ENCODE assay signal across 1 cellular context in the genomic region with DNA sequence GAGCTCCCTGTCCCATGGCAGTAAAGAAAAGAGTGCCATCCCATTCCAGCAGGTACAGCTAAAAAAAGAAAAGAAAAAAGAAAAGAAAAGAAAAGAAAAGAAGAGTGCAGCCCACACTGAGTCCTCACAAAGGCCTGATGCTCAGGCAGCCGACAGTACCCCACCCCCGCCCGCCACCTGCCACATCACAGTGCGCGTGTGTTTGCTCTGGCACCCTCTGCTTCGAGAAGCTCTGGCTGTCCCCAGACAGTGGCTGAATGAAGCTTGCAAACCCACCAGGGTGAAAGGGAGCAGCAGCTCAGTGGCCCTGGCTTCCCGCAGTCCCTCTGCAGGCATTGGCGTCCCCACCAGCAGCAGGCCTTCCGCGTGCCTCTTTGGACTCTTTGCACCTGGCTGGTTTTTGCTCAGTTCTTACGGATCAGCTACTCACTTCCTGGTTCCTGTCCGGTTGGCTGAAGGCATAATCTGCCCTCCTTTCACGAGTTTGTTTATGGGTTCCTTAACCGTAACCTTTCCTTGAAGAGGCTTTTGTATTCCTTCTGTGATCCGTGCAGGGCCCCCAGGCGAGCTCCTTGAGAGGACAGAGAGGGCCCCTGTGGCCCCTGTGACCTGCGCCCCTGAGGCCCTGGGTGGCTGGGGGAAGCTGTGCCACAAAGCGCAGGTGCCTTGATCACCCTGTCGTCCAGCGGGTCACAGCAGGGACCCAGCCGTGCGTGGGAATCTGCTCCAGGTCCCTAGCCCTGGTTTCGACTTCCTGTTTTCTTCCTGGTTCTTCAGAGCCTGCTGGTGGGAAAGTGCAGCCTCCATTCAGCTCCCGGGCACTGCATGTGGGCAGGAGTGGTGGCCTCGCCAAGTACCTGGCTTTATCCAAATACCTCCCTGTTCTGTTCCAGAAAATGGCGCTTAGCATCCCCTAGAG.
TF ChIP-seq lines count a peak whose summit lies in the region.

No MANE protein-coding gene starts in this region.

TF ChIP-seq in GM23338, 12 proteins besides CTCF, POLR2A, EP300 and RAD21 (continued from another document):
- TF ChIP-seq, protein P1, sequence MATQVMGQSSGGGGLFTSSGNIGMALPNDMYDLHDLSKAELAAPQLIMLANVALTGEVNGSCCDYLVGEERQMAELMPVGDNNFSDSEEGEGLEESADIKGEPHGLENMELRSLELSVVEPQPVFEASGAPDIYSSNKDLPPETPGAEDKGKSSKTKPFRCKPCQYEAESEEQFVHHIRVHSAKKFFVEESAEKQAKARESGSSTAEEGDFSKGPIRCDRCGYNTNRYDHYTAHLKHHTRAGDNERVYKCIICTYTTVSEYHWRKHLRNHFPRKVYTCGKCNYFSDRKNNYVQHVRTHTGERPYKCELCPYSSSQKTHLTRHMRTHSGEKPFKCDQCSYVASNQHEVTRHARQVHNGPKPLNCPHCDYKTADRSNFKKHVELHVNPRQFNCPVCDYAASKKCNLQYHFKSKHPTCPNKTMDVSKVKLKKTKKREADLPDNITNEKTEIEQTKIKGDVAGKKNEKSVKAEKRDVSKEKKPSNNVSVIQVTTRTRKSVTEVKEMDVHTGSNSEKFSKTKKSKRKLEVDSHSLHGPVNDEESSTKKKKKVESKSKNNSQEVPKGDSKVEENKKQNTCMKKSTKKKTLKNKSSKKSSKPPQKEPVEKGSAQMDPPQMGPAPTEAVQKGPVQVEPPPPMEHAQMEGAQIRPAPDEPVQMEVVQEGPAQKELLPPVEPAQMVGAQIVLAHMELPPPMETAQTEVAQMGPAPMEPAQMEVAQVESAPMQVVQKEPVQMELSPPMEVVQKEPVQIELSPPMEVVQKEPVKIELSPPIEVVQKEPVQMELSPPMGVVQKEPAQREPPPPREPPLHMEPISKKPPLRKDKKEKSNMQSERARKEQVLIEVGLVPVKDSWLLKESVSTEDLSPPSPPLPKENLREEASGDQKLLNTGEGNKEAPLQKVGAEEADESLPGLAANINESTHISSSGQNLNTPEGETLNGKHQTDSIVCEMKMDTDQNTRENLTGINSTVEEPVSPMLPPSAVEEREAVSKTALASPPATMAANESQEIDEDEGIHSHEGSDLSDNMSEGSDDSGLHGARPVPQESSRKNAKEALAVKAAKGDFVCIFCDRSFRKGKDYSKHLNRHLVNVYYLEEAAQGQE (IDR thresholded peaks at IDR 0.05; ENCODE audit: unreplicated experiment), result no peak
- TF ChIP-seq ZNF331 (CRISPR knock-in tag; IDR thresholded peaks at IDR 0.05; ENCODE audit: low read depth), result no peak
- no peak for TF ChIP-seq JUNB (IDR thresholded peaks at IDR 0.05; ENCODE audit: unreplicated experiment)
- no peak for TF ChIP-seq POLR2AphosphoS5 (IDR thresholded peaks at IDR 0.05; ENCODE audit: low read depth)
- TF ChIP-seq CREB1 (CRISPR knock-in tag; IDR thresholded peaks at IDR 0.05; ENCODE audit: low read depth), result no peak
- TF ChIP-seq ZNF114 (CRISPR knock-in tag; IDR thresholded peaks at IDR 0.05), result no peak
